Comparison of ENCODE assay signal across 23 cellular contexts in genomic region chr14:37720131-37720530, GRCh38.
"Had no signal": no experiment of that assay in that cellular context is flagged by ENCODE, and none has a peak within 500 bp of the region (broad histone marks: within the 10 kb centered on the region; RNA-seq: fewer than 3 reads in every experiment).

No MANE protein-coding gene starts in this region.

- H3K27ac ChIP-seq: coronary artery, dorsolateral prefrontal cortex, esophagus muscularis mucosa, gastrocnemius medialis, heart right ventricle, left lung, lower lobe of right lung had no signal

- H3K4me3 ChIP-seq: coronary artery, dorsolateral prefrontal cortex, esophagus muscularis mucosa, gastrocnemius medialis, heart right ventricle, left lung, lower lobe of right lung had no signal

- H3K27me3 ChIP-seq: dorsolateral prefrontal cortex, esophagus muscularis mucosa, gastrocnemius medialis, heart right ventricle, left lung had no signal

- FAIRE-seq: colon, endothelial cell of umbilical vein, islet of Langerhans, keratinocyte had no signal

- H3K36me3 ChIP-seq: esophagus muscularis mucosa, gastrocnemius medialis, heart right ventricle, left lung, lower lobe of right lung had no signal

- DNase-seq: dermis blood vessel endothelial cell; dorsolateral prefrontal cortex; effector CD4-positive, alpha-beta T cell; effector memory CD4-positive, alpha-beta T cell; foreskin melanocyte; gastrocnemius medialis; glutamatergic neuron; head of caudate nucleus; heart right ventricle; hippocampal formation; left cardiac atrium; left lung; left ventricle myocardium superior; lower lobe of right lung; mesendoderm; midbrain; naive thymus-derived CD4-positive, alpha-beta T cell had no signal

- ATAC-seq: gastrocnemius medialis; heart right ventricle; left cardiac atrium; left lung; left ventricle myocardium superior; lower lobe of right lung; naive thymus-derived CD4-positive, alpha-beta T cell had no signal

- H3K4me1 ChIP-seq: esophagus muscularis mucosa, gastrocnemius medialis, heart right ventricle, left lung, lower lobe of right lung had no signal

- H3K9me3 ChIP-seq: esophagus muscularis mucosa, gastrocnemius medialis, left lung, lower lobe of right lung had no signal
